In the genomic region with DNA sequence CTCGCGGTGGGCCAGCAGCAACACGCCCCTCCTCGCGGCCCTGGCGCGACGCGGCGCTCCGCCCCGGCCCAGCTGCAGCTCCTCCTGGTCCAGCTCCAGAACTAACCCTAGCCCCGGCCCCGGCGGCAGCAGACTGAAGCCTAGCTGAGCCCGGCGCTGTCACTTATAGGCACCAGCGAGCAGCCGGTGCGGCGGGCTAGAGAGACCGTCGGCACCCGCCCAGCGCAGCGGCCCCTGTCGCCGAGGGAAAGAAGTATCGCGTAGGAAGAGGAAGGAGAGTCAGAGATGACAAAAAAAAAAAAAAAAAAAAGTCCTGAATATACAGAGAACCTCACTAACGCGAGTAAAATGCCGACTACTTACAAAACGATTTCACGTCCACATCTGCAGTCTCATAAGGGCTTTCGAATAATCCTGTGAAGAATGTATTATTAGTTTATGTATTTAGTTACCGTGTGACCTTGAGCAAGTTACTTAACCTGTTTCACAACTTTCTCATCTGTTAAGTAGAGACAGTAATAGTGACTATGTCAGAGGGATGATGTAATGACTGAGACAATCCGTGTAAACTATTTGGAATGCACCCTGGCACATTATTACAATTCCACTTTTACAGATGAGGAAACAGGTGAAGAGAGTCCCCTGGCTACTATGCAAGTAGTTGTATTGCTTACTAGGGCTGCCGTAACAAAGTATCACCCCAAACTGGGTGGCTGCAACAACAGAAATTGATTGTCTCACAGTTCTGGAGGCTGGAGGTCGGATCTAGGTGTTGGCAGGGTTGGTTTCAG, we compare ENCODE assay signal across 2 cellular contexts.
TF ChIP-seq lines count a peak whose summit lies in the region.

A gene (minus strand): TSS at position 135 of the 791 bp plus-strand sequence. CDS start 791 bp downstream, outside the sequence.

TF ChIP-seq in HEK293, 187 proteins besides CTCF, POLR2A, EP300 and RAD21 (continued from another document and continues in another):
- TF ChIP-seq, protein P1, sequence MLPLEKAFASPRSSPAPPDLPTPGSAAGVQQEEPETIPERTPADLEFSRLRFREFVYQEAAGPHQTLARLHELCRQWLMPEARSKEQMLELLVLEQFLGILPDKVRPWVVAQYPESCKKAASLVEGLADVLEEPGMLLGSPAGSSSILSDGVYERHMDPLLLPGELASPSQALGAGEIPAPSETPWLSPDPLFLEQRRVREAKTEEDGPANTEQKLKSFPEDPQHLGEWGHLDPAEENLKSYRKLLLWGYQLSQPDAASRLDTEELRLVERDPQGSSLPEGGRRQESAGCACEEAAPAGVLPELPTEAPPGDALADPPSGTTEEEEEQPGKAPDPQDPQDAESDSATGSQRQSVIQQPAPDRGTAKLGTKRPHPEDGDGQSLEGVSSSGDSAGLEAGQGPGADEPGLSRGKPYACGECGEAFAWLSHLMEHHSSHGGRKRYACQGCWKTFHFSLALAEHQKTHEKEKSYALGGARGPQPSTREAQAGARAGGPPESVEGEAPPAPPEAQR (tag by site-specific recombination; IDR thresholded peaks at IDR 0.05) = peak; percentile 88; the same call in 1 of the 2 replicates
- no peak for TF ChIP-seq ZIC2 (tag by site-specific recombination; IDR thresholded peaks at IDR 0.05)
- TF ChIP-seq, protein P2, sequence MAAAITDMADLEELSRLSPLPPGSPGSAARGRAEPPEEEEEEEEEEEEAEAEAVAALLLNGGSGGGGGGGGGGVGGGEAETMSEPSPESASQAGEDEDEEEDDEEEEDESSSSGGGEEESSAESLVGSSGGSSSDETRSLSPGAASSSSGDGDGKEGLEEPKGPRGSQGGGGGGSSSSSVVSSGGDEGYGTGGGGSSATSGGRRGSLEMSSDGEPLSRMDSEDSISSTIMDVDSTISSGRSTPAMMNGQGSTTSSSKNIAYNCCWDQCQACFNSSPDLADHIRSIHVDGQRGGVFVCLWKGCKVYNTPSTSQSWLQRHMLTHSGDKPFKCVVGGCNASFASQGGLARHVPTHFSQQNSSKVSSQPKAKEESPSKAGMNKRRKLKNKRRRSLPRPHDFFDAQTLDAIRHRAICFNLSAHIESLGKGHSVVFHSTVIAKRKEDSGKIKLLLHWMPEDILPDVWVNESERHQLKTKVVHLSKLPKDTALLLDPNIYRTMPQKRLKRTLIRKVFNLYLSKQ (tag by site-specific recombination; IDR thresholded peaks at IDR 0.05; ENCODE audit: borderline replicate concordance) = no peak
- TF ChIP-seq ZNF658 (tag by site-specific recombination; IDR thresholded peaks at IDR 0.05) = no peak
- TF ChIP-seq ZNF175 (tag by site-specific recombination; IDR thresholded peaks at IDR 0.05) = no peak
- TF ChIP-seq ZNF174 (tag by site-specific recombination; IDR thresholded peaks at IDR 0.05) = no peak; the same call in 1 of the 2 replicates
- TF ChIP-seq, protein P3, sequence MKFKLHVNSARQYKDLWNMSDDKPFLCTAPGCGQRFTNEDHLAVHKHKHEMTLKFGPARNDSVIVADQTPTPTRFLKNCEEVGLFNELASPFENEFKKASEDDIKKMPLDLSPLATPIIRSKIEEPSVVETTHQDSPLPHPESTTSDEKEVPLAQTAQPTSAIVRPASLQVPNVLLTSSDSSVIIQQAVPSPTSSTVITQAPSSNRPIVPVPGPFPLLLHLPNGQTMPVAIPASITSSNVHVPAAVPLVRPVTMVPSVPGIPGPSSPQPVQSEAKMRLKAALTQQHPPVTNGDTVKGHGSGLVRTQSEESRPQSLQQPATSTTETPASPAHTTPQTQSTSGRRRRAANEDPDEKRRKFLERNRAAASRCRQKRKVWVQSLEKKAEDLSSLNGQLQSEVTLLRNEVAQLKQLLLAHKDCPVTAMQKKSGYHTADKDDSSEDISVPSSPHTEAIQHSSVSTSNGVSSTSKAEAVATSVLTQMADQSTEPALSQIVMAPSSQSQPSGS (tag by site-specific recombination; IDR thresholded peaks at IDR 0.05; ENCODE audit: low read depth) = peak; percentile 96
- TF ChIP-seq ZFP37 (tag by site-specific recombination; IDR thresholded peaks at IDR 0.05) = peak; percentile 90
- peak; percentile 89 for TF ChIP-seq ZNF2 (tag by site-specific recombination; IDR thresholded peaks at IDR 0.05)
- TF ChIP-seq WT1 (tag by site-specific recombination; IDR thresholded peaks at IDR 0.05) = 0 out of 2 replicates have a peak, but pooled peaks have one; percentile 9
- peak; percentile 30; the same call in 1 of the 2 replicates for TF ChIP-seq MYNN (tag by site-specific recombination; IDR thresholded peaks at IDR 0.05; ENCODE audit: borderline replicate concordance)
- peak; percentile 97 for TF ChIP-seq ZNF629 (tag by site-specific recombination; IDR thresholded peaks at IDR 0.05)
- TF ChIP-seq ZNF37A (tag by site-specific recombination; IDR thresholded peaks at IDR 0.05) = no peak
- peak; percentile 76 for TF ChIP-seq EGR2 (tag by site-specific recombination; IDR thresholded peaks at IDR 0.05; ENCODE audit: low read depth)
- TF ChIP-seq ZNF121 (tag by site-specific recombination; IDR thresholded peaks at IDR 0.05) = no peak
- TF ChIP-seq ZNF157 (tag by site-specific recombination; IDR thresholded peaks at IDR 0.05) = no peak
- no peak for TF ChIP-seq MEIS1 (CRISPR knock-in tag; IDR thresholded peaks at IDR 0.05; ENCODE audit: borderline replicate concordance)
- no peak for TF ChIP-seq ZNF19 (tag by site-specific recombination; IDR thresholded peaks at IDR 0.05; ENCODE audit: low read depth)
- TF ChIP-seq ZNF660 (tag by site-specific recombination; IDR thresholded peaks at IDR 0.05) = peak; percentile 98
- 0 out of 2 replicates have a peak, but pooled peaks have one; percentile 37 for TF ChIP-seq KLF1 (tag by site-specific recombination; IDR thresholded peaks at IDR 0.05)
- TF ChIP-seq, protein P4, sequence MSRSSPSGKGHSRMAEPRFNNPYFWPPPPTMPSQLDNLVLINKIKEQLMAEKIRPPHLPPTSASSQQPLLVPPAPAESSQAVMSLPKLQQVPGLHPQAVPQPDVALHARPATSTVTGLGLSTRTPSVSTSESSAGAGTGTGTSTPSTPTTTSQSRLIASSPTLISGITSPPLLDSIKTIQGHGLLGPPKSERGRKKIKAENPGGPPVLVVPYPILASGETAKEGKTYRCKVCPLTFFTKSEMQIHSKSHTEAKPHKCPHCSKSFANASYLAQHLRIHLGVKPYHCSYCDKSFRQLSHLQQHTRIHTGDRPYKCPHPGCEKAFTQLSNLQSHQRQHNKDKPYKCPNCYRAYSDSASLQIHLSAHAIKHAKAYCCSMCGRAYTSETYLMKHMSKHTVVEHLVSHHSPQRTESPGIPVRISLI (tag by site-specific recombination; IDR thresholded peaks at IDR 0.05) = peak; percentile 100
- no peak for TF ChIP-seq ZNF621 (tag by site-specific recombination; IDR thresholded peaks at IDR 0.05)
- no peak for TF ChIP-seq ZNF701 (tag by site-specific recombination; IDR thresholded peaks at IDR 0.05)
- peak; percentile 52; the same call in 1 of the 2 replicates for TF ChIP-seq YY1 (tag by site-specific recombination; IDR thresholded peaks at IDR 0.05)
- TF ChIP-seq SETDB1 (IDR thresholded peaks at IDR 0.05; ENCODE audit: insufficient read length, low read length) = peak; percentile 79
- TF ChIP-seq, protein P5, sequence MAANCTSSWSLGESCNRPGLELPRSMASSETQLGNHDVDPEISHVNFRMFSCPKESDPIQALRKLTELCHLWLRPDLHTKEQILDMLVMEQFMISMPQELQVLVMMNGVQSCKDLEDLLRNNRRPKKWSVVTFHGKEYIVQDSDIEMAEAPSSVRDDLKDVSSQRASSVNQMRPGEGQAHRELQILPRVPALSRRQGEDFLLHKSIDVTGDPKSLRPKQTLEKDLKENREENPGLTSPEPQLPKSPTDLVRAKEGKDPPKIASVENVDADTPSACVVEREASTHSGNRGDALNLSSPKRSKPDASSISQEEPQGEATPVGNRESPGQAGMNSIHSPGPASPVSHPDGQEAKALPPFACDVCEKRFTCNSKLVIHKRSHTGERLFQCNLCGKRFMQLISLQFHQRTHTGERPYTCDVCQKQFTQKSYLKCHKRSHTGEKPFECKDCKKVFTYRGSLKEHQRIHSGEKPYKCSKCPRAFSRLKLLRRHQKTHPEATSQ (tag by site-specific recombination; IDR thresholded peaks at IDR 0.05) = 0 out of 2 replicates have a peak, but pooled peaks have one; percentile 42

TF ChIP-seq in SK-N-SH treated with all-trans-retinoic acid at 6 μM for 48 hours, 23 proteins besides CTCF, POLR2A, EP300 and RAD21 (continued from another document):
- TF ChIP-seq, protein P6, sequence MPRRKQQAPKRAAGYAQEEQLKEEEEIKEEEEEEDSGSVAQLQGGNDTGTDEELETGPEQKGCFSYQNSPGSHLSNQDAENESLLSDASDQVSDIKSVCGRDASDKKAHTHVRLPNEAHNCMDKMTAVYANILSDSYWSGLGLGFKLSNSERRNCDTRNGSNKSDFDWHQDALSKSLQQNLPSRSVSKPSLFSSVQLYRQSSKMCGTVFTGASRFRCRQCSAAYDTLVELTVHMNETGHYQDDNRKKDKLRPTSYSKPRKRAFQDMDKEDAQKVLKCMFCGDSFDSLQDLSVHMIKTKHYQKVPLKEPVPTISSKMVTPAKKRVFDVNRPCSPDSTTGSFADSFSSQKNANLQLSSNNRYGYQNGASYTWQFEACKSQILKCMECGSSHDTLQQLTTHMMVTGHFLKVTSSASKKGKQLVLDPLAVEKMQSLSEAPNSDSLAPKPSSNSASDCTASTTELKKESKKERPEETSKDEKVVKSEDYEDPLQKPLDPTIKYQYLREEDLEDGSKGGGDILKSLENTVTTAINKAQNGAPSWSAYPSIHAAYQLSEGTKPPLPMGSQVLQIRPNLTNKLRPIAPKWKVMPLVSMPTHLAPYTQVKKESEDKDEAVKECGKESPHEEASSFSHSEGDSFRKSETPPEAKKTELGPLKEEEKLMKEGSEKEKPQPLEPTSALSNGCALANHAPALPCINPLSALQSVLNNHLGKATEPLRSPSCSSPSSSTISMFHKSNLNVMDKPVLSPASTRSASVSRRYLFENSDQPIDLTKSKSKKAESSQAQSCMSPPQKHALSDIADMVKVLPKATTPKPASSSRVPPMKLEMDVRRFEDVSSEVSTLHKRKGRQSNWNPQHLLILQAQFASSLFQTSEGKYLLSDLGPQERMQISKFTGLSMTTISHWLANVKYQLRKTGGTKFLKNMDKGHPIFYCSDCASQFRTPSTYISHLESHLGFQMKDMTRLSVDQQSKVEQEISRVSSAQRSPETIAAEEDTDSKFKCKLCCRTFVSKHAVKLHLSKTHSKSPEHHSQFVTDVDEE (CRISPR knock-in tag; IDR thresholded peaks at IDR 0.05) = peak; percentile 37; the same call in 1 of the 2 replicates
- TF ChIP-seq ZFP30 (CRISPR knock-in tag; IDR thresholded peaks at IDR 0.05) (0 out of 2 replicates have a peak, but pooled peaks have one; percentile 33), CSDC2 (CRISPR knock-in tag; IDR thresholded peaks at IDR 0.05) (no peak), ARNTL (CRISPR knock-in tag; IDR thresholded peaks at IDR 0.05; ENCODE audit: borderline replicate concordance, low read depth) (0 out of 2 replicates have a peak, but pooled peaks have one; percentile 32), ESRRG (CRISPR knock-in tag; IDR thresholded peaks at IDR 0.05) (no peak), TCF4 (CRISPR knock-in tag; IDR thresholded peaks at IDR 0.05; ENCODE audit: borderline replicate concordance) (no peak), RARB (CRISPR knock-in tag; IDR thresholded peaks at IDR 0.05) (no peak), PPARA (CRISPR knock-in tag; IDR thresholded peaks at IDR 0.05; ENCODE audit: borderline replicate concordance) (no peak), ZNF565 (CRISPR knock-in tag; conservative IDR thresholded peaks at IDR 0.05; ENCODE audit: low read depth) (peak; percentile 37; the same call in 1 of the 2 replicates), ZNF8 (CRISPR knock-in tag; IDR thresholded peaks at IDR 0.05) (0 out of 2 replicates have a peak, but pooled peaks have one; percentile 29), GLIS3 (CRISPR knock-in tag; IDR thresholded peaks at IDR 0.05) (peak; percentile 80; the same call in 1 of the 2 replicates), ZC3H10 (CRISPR knock-in tag; IDR thresholded peaks at IDR 0.05) (0 out of 2 replicates have a peak, but pooled peaks have one; percentile 7), ZFP3 (CRISPR knock-in tag; IDR thresholded peaks at IDR 0.05) (no peak), BACH2 (CRISPR knock-in tag; IDR thresholded peaks at IDR 0.05; ENCODE audit: borderline replicate concordance) (no peak), SNAI2 (CRISPR knock-in tag; IDR thresholded peaks at IDR 0.05) (no peak)
- TF ChIP-seq, protein P7, sequence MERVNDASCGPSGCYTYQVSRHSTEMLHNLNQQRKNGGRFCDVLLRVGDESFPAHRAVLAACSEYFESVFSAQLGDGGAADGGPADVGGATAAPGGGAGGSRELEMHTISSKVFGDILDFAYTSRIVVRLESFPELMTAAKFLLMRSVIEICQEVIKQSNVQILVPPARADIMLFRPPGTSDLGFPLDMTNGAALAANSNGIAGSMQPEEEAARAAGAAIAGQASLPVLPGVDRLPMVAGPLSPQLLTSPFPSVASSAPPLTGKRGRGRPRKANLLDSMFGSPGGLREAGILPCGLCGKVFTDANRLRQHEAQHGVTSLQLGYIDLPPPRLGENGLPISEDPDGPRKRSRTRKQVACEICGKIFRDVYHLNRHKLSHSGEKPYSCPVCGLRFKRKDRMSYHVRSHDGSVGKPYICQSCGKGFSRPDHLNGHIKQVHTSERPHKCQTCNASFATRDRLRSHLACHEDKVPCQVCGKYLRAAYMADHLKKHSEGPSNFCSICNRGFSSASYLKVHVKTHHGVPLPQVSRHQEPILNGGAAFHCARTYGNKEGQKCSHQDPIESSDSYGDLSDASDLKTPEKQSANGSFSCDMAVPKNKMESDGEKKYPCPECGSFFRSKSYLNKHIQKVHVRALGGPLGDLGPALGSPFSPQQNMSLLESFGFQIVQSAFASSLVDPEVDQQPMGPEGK (CRISPR knock-in tag; IDR thresholded peaks at IDR 0.05; ENCODE audit: borderline replicate concordance) = no peak
- TF ChIP-seq, protein P8, sequence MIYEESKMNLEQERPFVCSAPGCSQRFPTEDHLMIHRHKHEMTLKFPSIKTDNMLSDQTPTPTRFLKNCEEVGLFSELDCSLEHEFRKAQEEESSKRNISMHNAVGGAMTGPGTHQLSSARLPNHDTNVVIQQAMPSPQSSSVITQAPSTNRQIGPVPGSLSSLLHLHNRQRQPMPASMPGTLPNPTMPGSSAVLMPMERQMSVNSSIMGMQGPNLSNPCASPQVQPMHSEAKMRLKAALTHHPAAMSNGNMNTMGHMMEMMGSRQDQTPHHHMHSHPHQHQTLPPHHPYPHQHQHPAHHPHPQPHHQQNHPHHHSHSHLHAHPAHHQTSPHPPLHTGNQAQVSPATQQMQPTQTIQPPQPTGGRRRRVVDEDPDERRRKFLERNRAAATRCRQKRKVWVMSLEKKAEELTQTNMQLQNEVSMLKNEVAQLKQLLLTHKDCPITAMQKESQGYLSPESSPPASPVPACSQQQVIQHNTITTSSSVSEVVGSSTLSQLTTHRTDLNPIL (CRISPR knock-in tag; IDR thresholded peaks at IDR 0.05; ENCODE audit: low read depth) = peak; percentile 15; the same call in 1 of the 2 replicates
